ENCODE assay signal across 1 cellular context in the genomic region with DNA sequence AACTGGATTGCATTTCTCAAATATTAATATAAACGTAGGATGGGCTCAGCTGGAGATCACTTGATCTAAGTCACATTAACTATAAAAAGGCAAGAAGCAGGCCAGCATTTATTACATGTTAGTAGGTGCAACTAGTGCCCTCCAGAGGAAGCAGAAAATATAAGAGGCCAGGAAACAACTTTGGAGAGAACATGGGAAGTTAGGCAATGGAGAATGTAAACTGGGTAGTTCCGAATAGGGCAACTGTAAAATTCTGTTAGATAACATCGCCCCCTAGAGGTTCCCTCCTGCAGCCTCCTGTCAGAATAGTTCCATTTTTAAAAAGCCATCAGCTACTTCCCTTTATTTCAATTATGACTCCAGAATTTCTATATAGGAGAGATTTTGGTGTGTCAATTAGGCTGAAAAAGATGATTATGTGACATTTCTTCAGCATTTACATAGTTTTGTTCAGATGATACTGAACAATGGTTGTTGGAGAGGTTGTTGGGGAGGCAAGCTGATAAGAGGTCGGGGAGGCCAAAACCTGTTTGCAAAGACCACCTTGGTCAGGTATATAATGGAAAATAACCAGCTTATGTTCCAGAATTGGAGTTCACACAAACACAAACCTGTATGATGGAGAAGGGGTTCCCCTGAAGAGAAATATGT.
TF ChIP-seq lines count a peak whose summit lies in the region.

No MANE protein-coding gene starts in this region.

TF ChIP-seq in GM23338, 12 proteins besides CTCF, POLR2A, EP300 and RAD21 (continued from another document):
- TF ChIP-seq, protein P1, sequence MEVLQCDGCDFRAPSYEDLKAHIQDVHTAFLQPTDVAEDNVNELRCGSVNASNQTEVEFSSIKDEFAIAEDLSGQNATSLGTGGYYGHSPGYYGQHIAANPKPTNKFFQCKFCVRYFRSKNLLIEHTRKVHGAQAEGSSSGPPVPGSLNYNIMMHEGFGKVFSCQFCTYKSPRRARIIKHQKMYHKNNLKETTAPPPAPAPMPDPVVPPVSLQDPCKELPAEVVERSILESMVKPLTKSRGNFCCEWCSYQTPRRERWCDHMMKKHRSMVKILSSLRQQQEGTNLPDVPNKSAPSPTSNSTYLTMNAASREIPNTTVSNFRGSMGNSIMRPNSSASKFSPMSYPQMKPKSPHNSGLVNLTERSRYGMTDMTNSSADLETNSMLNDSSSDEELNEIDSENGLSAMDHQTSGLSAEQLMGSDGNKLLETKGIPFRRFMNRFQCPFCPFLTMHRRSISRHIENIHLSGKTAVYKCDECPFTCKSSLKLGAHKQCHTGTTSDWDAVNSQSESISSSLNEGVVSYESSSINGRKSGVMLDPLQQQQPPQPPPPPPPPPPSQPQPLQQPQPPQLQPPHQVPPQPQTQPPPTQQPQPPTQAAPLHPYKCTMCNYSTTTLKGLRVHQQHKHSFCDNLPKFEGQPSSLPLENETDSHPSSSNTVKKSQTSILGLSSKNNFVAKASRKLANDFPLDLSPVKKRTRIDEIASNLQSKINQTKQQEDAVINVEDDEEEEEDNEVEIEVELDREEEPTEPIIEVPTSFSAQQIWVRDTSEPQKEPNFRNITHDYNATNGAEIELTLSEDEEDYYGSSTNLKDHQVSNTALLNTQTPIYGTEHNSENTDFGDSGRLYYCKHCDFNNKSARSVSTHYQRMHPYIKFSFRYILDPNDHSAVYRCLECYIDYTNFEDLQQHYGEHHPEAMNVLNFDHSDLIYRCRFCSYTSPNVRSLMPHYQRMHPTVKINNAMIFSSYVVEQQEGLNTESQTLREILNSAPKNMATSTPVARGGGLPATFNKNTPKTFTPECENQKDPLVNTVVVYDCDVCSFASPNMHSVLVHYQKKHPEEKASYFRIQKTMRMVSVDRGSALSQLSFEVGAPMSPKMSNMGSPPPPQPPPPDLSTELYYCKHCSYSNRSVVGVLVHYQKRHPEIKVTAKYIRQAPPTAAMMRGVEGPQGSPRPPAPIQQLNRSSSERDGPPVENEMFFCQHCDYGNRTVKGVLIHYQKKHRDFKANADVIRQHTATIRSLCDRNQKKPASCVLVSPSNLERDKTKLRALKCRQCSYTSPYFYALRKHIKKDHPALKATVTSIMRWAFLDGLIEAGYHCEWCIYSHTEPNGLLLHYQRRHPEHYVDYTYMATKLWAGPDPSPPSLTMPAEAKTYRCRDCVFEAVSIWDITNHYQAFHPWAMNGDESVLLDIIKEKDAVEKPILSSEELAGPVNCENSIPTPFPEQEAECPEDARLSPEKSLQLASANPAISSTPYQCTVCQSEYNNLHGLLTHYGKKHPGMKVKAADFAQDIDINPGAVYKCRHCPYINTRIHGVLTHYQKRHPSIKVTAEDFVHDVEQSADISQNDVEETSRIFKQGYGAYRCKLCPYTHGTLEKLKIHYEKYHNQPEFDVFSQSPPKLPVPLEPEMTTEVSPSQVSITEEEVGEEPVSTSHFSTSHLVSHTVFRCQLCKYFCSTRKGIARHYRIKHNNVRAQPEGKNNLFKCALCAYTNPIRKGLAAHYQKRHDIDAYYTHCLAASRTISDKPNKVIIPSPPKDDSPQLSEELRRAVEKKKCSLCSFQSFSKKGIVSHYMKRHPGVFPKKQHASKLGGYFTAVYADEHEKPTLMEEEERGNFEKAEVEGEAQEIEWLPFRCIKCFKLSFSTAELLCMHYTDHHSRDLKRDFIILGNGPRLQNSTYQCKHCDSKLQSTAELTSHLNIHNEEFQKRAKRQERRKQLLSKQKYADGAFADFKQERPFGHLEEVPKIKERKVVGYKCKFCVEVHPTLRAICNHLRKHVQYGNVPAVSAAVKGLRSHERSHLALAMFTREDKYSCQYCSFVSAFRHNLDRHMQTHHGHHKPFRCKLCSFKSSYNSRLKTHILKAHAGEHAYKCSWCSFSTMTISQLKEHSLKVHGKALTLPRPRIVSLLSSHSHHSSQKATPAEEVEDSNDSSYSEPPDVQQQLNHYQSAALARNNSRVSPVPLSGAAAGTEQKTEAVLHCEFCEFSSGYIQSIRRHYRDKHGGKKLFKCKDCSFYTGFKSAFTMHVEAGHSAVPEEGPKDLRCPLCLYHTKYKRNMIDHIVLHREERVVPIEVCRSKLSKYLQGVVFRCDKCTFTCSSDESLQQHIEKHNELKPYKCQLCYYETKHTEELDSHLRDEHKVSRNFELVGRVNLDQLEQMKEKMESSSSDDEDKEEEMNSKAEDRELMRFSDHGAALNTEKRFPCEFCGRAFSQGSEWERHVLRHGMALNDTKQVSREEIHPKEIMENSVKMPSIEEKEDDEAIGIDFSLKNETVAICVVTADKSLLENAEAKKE (CRISPR knock-in tag; IDR thresholded peaks at IDR 0.05) = no peak
- TF ChIP-seq ZNF114 (CRISPR knock-in tag; IDR thresholded peaks at IDR 0.05) (no peak), POLR2AphosphoS5 (IDR thresholded peaks at IDR 0.05; ENCODE audit: low read depth) (no peak), JUNB (IDR thresholded peaks at IDR 0.05; ENCODE audit: unreplicated experiment) (no peak)
